9 cellular contexts compared by ENCODE assay signal in genomic region chr10:124911124-124912051, GRCh38. TPM values are rescaled to one million over a fixed set of nuclear protein-coding genes. Genes with fewer than 3 reads are reported as not detected.
DNase-seq lines count a peak whose midpoint lies in the region; ATAC-seq and TF ChIP-seq lines count a peak whose summit lies in the region.
"Had no signal": no experiment of that assay in that cellular context is flagged by ENCODE, and none has a peak within 500 bp of the region (broad histone marks: within the 10 kb centered on the region; RNA-seq: fewer than 3 reads in every experiment).

No MANE protein-coding gene starts in this region.

- POLR2A ChIA-PET in activated CD4-positive, alpha-beta T cell treated with anti-CD3 and anti-CD28 coated beads for 36 hours (lab: Charles Lee): no interaction called here

- no peak overlapping the region for H2BK5ac ChIP-seq in mesenchymal stem cell (ENCODE audit: low read depth, low read length, poor library complexity, severe bottlenecking)

- H3K27ac Mint-ChIP-seq in activated CD4-positive, alpha-beta T cell treated with anti-CD3 and anti-CD28 coated beads for 36 hours: no peak overlapping the region

- TF ChIP-seq CTCF in transverse colon (IDR thresholded peaks at IDR 0.05): no peak

- 68% methylated on average over 13 of the region's 13 CpGs for WGBS in mesenchymal stem cell
- 56 to 61% methylated on average over 11 to 13 of the region's 13 CpGs for WGBS in transverse colon (ENCODE audit: low coverage in 1 of 2), 2 donors

- no peak overlapping the region for H4K8ac ChIP-seq in mesenchymal stem cell (ENCODE audit: low read length)

- H3K4me1 ChIP-seq in mesenchymal stem cell (ENCODE audit: control insufficient read depth, insufficient read depth, low read depth, low read length): peaks cover 6% of the 10 kb centered on the region
- peaks cover 0 to 20% (median 5%) of the 10 kb centered on the region in 4 donors for H3K4me1 ChIP-seq in transverse colon

- H3K4ac ChIP-seq in mesenchymal stem cell (ENCODE audit: low read depth in 1 of 2, low read length in 2 of 2): peak overlapping the region in 1 of 2 experiments; percentile 37

- H3K4me3 ChIP-seq in mesenchymal stem cell (ENCODE audit: insufficient read depth in 1 of 2, low read depth in 1 of 2, low read length in 2 of 2): peak overlapping the region in 1 of 2 experiments; percentile 56
- no peak overlapping the region for H3K4me3 ChIP-seq in transverse colon
- H3K4me3 ChIP-seq: lung had no signal

- H2AFZ ChIP-seq in mesenchymal stem cell (ENCODE audit: low read depth, low read length): no peak overlapping the region

- H3K9me3 ChIP-seq in mesenchymal stem cell (ENCODE audit: control insufficient read depth, low read length) (no peaks in the 10 kb centered on the region), transverse colon (no peaks in the 10 kb centered on the region)

- intact Hi-C loops in transverse colon (cut with DNase I; ENCODE audit: low total_unique reads): loop anchor here (10.0 kb wide), 1 partner anchor 143 kb away; no protein-coding TSS in a partner anchor
- intact Hi-C loops in activated CD4-positive, alpha-beta T cell treated with anti-CD3 and anti-CD28 coated beads for 36 hours (cut with DNase I, micrococcal nuclease): loop anchor here in 1 of 2 experiments (10.0 kb wide), 1 partner anchor 167 kb away; the partner anchor contains the start of gene FAM53B

- H2BK120ac ChIP-seq in mesenchymal stem cell (ENCODE audit: low read depth, low read length): no peak overlapping the region

- CTCF ChIA-PET in activated CD4-positive, alpha-beta T cell treated with anti-CD3 and anti-CD28 coated beads for 36 hours (lab: Charles Lee): interaction anchor here (0.6 to 0.7 kb wide), 3 partner anchors 80 to 310 kb away, joined by 3 to 4 read pairs (median 3); no protein-coding TSS in a partner anchor

- no peak for TF ChIP-seq POLR2A in transverse colon (IDR thresholded peaks at IDR 0.05)

- peaks cover 12% of the 10 kb centered on the region for H3K4me1 Mint-ChIP-seq in activated CD4-positive, alpha-beta T cell treated with anti-CD3 and anti-CD28 coated beads for 36 hours

- H3K27ac ChIP-seq in mesenchymal stem cell (ENCODE audit: low read length, poor library complexity, severe bottlenecking) (no peak overlapping the region), transverse colon (peak overlapping the region; percentile 19 to 58 (median 40))

- no peaks in the 10 kb centered on the region for H3K36me3 Mint-ChIP-seq in activated CD4-positive, alpha-beta T cell treated with anti-CD3 and anti-CD28 coated beads for 36 hours (ENCODE audit: low read depth)

- no peak for ATAC-seq in activated CD4-positive, alpha-beta T cell treated with anti-CD3 and anti-CD28 coated beads for 36 hours
- ATAC-seq in HG02981 (IDR thresholded peaks at IDR 0.05; ENCODE audit: unreplicated experiment): no peak

- H3K27me3 ChIP-seq in mesenchymal stem cell (ENCODE audit: control insufficient read depth in 1 of 2, insufficient read depth in 1 of 2, low read length in 2 of 2) (peaks cover 0 to 3% of the 10 kb centered on the region in 2 experiments), transverse colon (no peaks in the 10 kb centered on the region)

- H2BK15ac ChIP-seq in mesenchymal stem cell (ENCODE audit: low read depth, poor library complexity, severe bottlenecking): peak overlapping the region; percentile 89

- no peak overlapping the region for H3K4me2 ChIP-seq in mesenchymal stem cell (ENCODE audit: low read length, poor library complexity, severe bottlenecking)

- H3K36me3 ChIP-seq in mesenchymal stem cell (ENCODE audit: control insufficient read depth in 1 of 2, insufficient read depth in 2 of 2, low read depth in 1 of 2, low read length in 2 of 2) (no peaks in the 10 kb centered on the region), transverse colon (no peaks in the 10 kb centered on the region)

- in situ Hi-C loops in transverse colon (cut with MboI; ENCODE audit: low pct_ligation_motif_present in 1 of 4, low pct_unique_long_range_greater_than_20kb in 1 of 4, low sequenced_read_pairs in 3 of 4): no loop called here

- no peak overlapping the region for H2AK5ac ChIP-seq in mesenchymal stem cell (ENCODE audit: low read length, severe bottlenecking)

- no peak overlapping the region for H3K23ac ChIP-seq in mesenchymal stem cell (ENCODE audit: low read length in 2 of 2)

- peaks cover 2% of the 10 kb centered on the region for H3K79me1 ChIP-seq in mesenchymal stem cell (replicated peaks; ENCODE audit: low read length, poor library complexity, severe bottlenecking)

- H3K18ac ChIP-seq in mesenchymal stem cell (ENCODE audit: low read depth in 1 of 2, low read length in 2 of 2): peak overlapping the region in 1 of 2 experiments; percentile 8

- no peak for TF ChIP-seq EP300 in transverse colon (IDR thresholded peaks at IDR 0.05; ENCODE audit: low read depth)

- peak overlapping the region in 1 of 2 experiments; percentile 24 for H2BK12ac ChIP-seq in mesenchymal stem cell (ENCODE audit: low read length in 2 of 2)

- no peak overlapping the region for H4K91ac ChIP-seq in mesenchymal stem cell (ENCODE audit: low read length)

- no peak overlapping the region for H3K14ac ChIP-seq in mesenchymal stem cell (ENCODE audit: low read length in 2 of 2)

- DNase-seq in LHCN-M2 (ENCODE audit: low read depth) (peak; percentile 26), cerebellar cortex (ENCODE audit: low spot score) (peak; percentile 81), mesenchymal stem cell (peak; percentile 69), transverse colon (no peak), NCI-H774 (lab: John Stamatoyannopoulos, UW) (no peak)
- no peak for DNase-seq in activated CD4-positive, alpha-beta T cell treated with anti-CD3 and anti-CD28 coated beads for 36 hours
- DNase-seq: NCI-H146 had no signal

- no peak overlapping the region for H3K4me3 Mint-ChIP-seq in activated CD4-positive, alpha-beta T cell treated with anti-CD3 and anti-CD28 coated beads for 36 hours

- no peaks in the 10 kb centered on the region for H3K9me3 Mint-ChIP-seq in activated CD4-positive, alpha-beta T cell treated with anti-CD3 and anti-CD28 coated beads for 36 hours (ENCODE audit: low read depth)

- H3K27me3 Mint-ChIP-seq in activated CD4-positive, alpha-beta T cell treated with anti-CD3 and anti-CD28 coated beads for 36 hours: peaks cover 1% of the 10 kb centered on the region

- peak overlapping the region; percentile 79 for H3K9ac ChIP-seq in mesenchymal stem cell (ENCODE audit: low read length)

RNA-seq across cellular contexts. Expression of gene ZRANB1, which starts 30.5 kb away (rescaled TPM):
- 9.4 and 11.5 TPM in 2 replicates for total RNA-seq in LHCN-M2 (2014; rRNA removed)
- 4.2 TPM for polyA plus RNA-seq in LHCN-M2 (2012)
- 17.5 TPM for polyA plus RNA-seq in mesenchymal stem cell (2013, experiment 1 of 2)
- 18.6 TPM for polyA plus RNA-seq in mesenchymal stem cell (2013, experiment 2 of 2)
- 10 to 100 TPM in 3 of 4 donors, 1 to 10 TPM in 1; 8.4 to 24.0 (median 16.8) TPM for total RNA-seq in transverse colon
- 10 to 100 TPM in 1 of 2 experiments, 1 to 10 TPM in 1; 8.4 to 10.4 TPM for total RNA-seq in activated CD4-positive, alpha-beta T cell treated with anti-CD3 and anti-CD28 coated beads for 36 hours

Comparison
In these comparisons a context has a peak if more than half of its experiments do, and no peak if none do; other contexts are left out.
1. DNase-seq: peak in LHCN-M2 (single experiment), cerebellar cortex (single experiment) and mesenchymal stem cell (single experiment); none in transverse colon (single experiment), activated CD4-positive, alpha-beta T cell treated with anti-CD3 and anti-CD28 coated beads for 36 hours (single experiment) and NCI-H774 (single experiment).